Comparison of ENCODE assay signal across 1 cellular context in the genomic region with DNA sequence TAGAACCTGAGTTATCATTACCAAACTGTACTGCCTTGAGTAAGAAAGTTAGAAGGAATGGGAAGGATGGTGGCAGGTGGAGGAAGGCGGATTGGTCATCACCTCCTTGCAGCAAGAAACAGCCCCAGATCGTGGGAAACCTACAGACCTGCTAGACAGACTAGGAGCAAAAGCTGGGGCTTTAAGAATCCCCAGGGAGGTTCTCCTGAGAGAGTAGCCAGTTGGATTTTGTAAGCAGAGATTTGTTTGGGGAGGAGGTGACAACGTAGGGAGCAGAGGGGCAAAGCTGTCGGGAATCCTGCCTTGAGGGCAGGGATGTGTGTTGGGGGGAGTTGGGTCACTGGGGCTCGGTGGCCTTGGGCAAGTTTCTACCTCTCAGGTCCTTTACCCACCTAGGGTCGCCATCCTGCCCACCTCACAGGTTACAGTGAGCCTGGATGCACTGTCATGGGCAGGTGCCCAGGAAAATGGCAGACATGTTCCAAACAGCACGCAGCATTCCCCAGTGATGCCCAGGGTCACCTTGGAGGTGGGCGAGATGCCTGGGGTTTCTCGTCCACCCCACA.
TF ChIP-seq lines count a peak whose summit lies in the region.

No MANE protein-coding gene starts in this region.

TF ChIP-seq in WTC11, 78 proteins besides CTCF, POLR2A, EP300 and RAD21 (continued from another document):
- TF ChIP-seq, protein P1, sequence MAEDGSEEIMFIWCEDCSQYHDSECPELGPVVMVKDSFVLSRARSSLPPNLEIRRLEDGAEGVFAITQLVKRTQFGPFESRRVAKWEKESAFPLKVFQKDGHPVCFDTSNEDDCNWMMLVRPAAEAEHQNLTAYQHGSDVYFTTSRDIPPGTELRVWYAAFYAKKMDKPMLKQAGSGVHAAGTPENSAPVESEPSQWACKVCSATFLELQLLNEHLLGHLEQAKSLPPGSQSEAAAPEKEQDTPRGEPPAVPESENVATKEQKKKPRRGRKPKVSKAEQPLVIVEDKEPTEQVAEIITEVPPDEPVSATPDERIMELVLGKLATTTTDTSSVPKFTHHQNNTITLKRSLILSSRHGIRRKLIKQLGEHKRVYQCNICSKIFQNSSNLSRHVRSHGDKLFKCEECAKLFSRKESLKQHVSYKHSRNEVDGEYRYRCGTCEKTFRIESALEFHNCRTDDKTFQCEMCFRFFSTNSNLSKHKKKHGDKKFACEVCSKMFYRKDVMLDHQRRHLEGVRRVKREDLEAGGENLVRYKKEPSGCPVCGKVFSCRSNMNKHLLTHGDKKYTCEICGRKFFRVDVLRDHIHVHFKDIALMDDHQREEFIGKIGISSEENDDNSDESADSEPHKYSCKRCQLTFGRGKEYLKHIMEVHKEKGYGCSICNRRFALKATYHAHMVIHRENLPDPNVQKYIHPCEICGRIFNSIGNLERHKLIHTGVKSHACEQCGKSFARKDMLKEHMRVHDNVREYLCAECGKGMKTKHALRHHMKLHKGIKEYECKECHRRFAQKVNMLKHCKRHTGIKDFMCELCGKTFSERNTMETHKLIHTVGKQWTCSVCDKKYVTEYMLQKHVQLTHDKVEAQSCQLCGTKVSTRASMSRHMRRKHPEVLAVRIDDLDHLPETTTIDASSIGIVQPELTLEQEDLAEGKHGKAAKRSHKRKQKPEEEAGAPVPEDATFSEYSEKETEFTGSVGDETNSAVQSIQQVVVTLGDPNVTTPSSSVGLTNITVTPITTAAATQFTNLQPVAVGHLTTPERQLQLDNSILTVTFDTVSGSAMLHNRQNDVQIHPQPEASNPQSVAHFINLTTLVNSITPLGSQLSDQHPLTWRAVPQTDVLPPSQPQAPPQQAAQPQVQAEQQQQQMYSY (CRISPR knock-in tag; IDR thresholded peaks at IDR 0.05) = no peak
- no peak for TF ChIP-seq GTF2I (CRISPR knock-in tag; conservative IDR thresholded peaks at IDR 0.05)
- no peak for TF ChIP-seq TP53 (CRISPR knock-in tag; IDR thresholded peaks at IDR 0.05)
